1 cellular context compared by ENCODE assay signal in genomic region chr7:155683714-155684113, GRCh38.
TF ChIP-seq lines count a peak whose summit lies in the region.

No MANE protein-coding gene starts in this region.

TF ChIP-seq in GM23338, 12 proteins besides CTCF, POLR2A, EP300 and RAD21 (continued from another document):
- no peak for TF ChIP-seq ETS1 (IDR thresholded peaks at IDR 0.05)
- TF ChIP-seq JUNB (IDR thresholded peaks at IDR 0.05; ENCODE audit: unreplicated experiment) = no peak
- TF ChIP-seq ZNF462 (CRISPR knock-in tag; IDR thresholded peaks at IDR 0.05) = no peak
- no peak for TF ChIP-seq EZH2 (IDR thresholded peaks at IDR 0.05; ENCODE audit: low read depth, unreplicated experiment)
- TF ChIP-seq ZNF114 (CRISPR knock-in tag; IDR thresholded peaks at IDR 0.05) = no peak
- no peak for TF ChIP-seq NANOG (IDR thresholded peaks at IDR 0.05; ENCODE audit: borderline replicate concordance)
- TF ChIP-seq EZH2phosphoT487 (IDR thresholded peaks at IDR 0.05; ENCODE audit: unreplicated experiment) = no peak
- TF ChIP-seq CREB1 (CRISPR knock-in tag; IDR thresholded peaks at IDR 0.05; ENCODE audit: low read depth) = no peak
- TF ChIP-seq POLR2AphosphoS5 (IDR thresholded peaks at IDR 0.05; ENCODE audit: low read depth) = no peak
